In the genomic region with DNA sequence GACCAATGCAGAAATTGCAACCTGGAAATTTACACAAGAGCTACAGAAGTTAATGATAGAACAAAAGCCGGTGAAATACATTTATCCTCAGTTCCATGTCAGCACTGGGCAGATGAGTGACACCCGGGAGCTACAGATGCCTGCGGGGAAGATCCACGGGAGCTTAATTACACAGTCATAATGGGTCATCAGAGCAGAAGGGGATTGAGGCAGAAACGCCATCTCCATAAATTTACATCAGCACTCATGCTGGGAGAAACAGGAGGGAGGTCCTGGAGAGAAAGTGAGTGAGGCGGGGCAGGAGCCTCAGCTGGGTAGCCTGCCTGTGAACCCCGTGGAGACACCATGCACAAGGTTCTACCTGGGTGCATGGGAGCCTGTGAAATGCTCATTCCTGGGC, we compare ENCODE assay signal across 12 cellular contexts.
"Had no signal": no experiment of that assay in that cellular context is flagged by ENCODE, and none has a peak within 500 bp of the region (broad histone marks: within the 10 kb centered on the region; RNA-seq: fewer than 3 reads in every experiment).

No MANE protein-coding gene starts in this region.

- ATAC-seq: heart left ventricle; right cardiac atrium; stimulated activated effector memory CD8-positive, alpha-beta T cell treated with anti-CD3 and anti-CD28 coated beads, Interleukin-12 subunit alpha, Interleukin-12 subunit beta, amount 100 ng/mL, for 72 hours; T-cell had no signal

- H3K4me1 Mint-ChIP-seq: stimulated activated effector memory CD8-positive, alpha-beta T cell treated with anti-CD3 and anti-CD28 coated beads, Interleukin-12 subunit alpha, Interleukin-12 subunit beta, amount 100 ng/mL, for 72 hours; T-cell had no signal

- H3K27ac Mint-ChIP-seq: stimulated activated effector memory CD8-positive, alpha-beta T cell treated with anti-CD3 and anti-CD28 coated beads, Interleukin-12 subunit alpha, Interleukin-12 subunit beta, amount 100 ng/mL, for 72 hours; T-cell had no signal

- DNase-seq: activated CD4-positive, alpha-beta T cell treated with anti-CD3 and anti-CD28 coated beads for 4 hours; activated naive CD4-positive, alpha-beta T cell treated with anti-CD3 and anti-CD28 coated beads, Interleukin-2, amount 50 U/mL, for 16 hours; activated T-cell treated with anti-CD3 and anti-CD28 coated beads, Interleukin-2, amount 50 U/mL, for 1 hour; central memory CD4-positive, alpha-beta T cell; effector CD4-positive, alpha-beta T cell; foreskin melanocyte; left ventricle myocardium inferior; right cardiac atrium; T-cell; T1000 had no signal

- H3K4me3 Mint-ChIP-seq: stimulated activated effector memory CD8-positive, alpha-beta T cell treated with anti-CD3 and anti-CD28 coated beads, Interleukin-12 subunit alpha, Interleukin-12 subunit beta, amount 100 ng/mL, for 72 hours; T-cell had no signal

- H3K36me3 Mint-ChIP-seq: stimulated activated effector memory CD8-positive, alpha-beta T cell treated with anti-CD3 and anti-CD28 coated beads, Interleukin-12 subunit alpha, Interleukin-12 subunit beta, amount 100 ng/mL, for 72 hours had no signal
